In the genomic region with DNA sequence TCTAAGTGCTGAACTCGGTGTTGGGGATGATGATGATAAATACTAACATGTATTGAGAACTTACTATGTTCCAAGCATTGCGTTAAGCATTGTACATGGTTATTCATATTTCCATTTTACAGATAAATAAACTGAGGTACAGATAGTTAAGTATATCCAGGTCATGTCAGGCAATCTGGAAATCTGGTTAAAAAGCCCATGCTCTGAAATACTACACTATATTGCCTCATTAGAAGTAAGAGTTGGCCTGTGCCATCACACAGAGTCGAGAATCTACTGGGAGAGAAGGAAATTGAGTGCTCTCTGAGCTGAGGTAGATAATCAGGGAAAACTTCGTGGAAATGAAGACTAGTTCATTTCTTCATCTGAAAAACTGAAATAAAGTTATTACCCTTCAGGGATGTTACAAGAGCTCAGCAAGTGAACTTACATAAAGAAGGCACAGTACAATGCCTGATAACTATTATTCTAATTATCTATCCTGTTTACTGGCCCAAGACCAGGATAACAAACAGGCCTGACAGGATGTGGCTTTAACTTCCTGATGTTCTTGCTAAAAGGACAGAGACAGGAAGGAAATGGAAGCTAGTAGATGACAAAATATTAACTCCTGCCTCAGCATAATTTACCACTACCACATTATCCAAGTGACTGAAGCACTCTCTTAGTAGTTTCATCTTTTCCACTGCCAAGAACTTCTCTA, we compare ENCODE assay signal across 10 cellular contexts.
DNase-seq lines count a peak whose midpoint lies in the region; ATAC-seq and TF ChIP-seq lines count a peak whose summit lies in the region.
"Had no signal": no experiment of that assay in that cellular context is flagged by ENCODE, and none has a peak within 500 bp of the region (broad histone marks: within the 10 kb centered on the region; RNA-seq: fewer than 3 reads in every experiment).

No MANE protein-coding gene starts in this region.

- ATAC-seq in CD4-positive, CD25-positive, alpha-beta regulatory T cell (ENCODE audit: low read depth in 2 of 2): no peak
- ATAC-seq in HG03139 (IDR thresholded peaks at IDR 0.05; ENCODE audit: unreplicated experiment) (peak; percentile 63), HG02981 (IDR thresholded peaks at IDR 0.05; ENCODE audit: unreplicated experiment) (no peak), body of pancreas (no peak)
- peak; percentile 36 for ATAC-seq in activated naive CD8-positive, alpha-beta T cell treated with anti-CD3 and anti-CD28 coated beads, Interleukin-2, amount 50 U/mL, for 24 hours
- ATAC-seq: Panc1 had no signal

- no peak overlapping the region for H3K27ac ChIP-seq in CD4-positive, CD25-positive, alpha-beta regulatory T cell (ENCODE audit: insufficient read depth, low read length, poor library complexity, severe bottlenecking)
- H3K27ac ChIP-seq in body of pancreas: peak overlapping the region in 1 of 4 donors; percentile 41

- no peaks in the 10 kb centered on the region for H3K27me3 ChIP-seq in CD4-positive, CD25-positive, alpha-beta regulatory T cell (ENCODE audit: control insufficient read depth, insufficient read depth, low read length)
- no peaks in the 10 kb centered on the region for H3K27me3 ChIP-seq in body of pancreas

- TF ChIP-seq POLR2A in body of pancreas (IDR thresholded peaks at IDR 0.05): no peak

- H3K9me3 ChIP-seq in CD4-positive, CD25-positive, alpha-beta regulatory T cell (ENCODE audit: control insufficient read depth in 2 of 2, low read length in 2 of 2): no peaks in the 10 kb centered on the region
- no peaks in the 10 kb centered on the region for H3K9me3 ChIP-seq in body of pancreas

- intact Hi-C loops in body of pancreas (cut with DNase I): no loop called here

- H3K9me3 Mint-ChIP-seq in CD4-positive, CD25-positive, alpha-beta regulatory T cell: no peaks in the 10 kb centered on the region
- no peaks in the 10 kb centered on the region for H3K9me3 Mint-ChIP-seq in activated naive CD8-positive, alpha-beta T cell treated with anti-CD3 and anti-CD28 coated beads, Interleukin-2, amount 50 U/mL, for 24 hours
- H3K9me3 Mint-ChIP-seq: nephron had no signal

- DNase-seq in CD4-positive, CD25-positive, alpha-beta regulatory T cell: peak in 1 of 3 donors; percentile 51
- DNase-seq in activated naive CD8-positive, alpha-beta T cell treated with anti-CD3 and anti-CD28 coated beads, Interleukin-2, amount 50 U/mL, for 24 hours: no peak
- peak; percentile 54 to 86 for DNase-seq in lung microvascular endothelial cell (ENCODE audit: low read depth in 2 of 2)
- DNase-seq in NCI-H69 (lab: John Stamatoyannopoulos, UW): no peak
- DNase-seq in body of pancreas: no peak
- DNase-seq in activated gamma-delta T cell treated with Interleukin-2 at 50 U/mL for 16 hours: no peak

- peaks cover 41% of the 10 kb centered on the region for H3K36me3 ChIP-seq in CD4-positive, CD25-positive, alpha-beta regulatory T cell (ENCODE audit: control insufficient read depth, insufficient read depth, low read length)
- peaks cover 2 to 6% of the 10 kb centered on the region in 2 donors for H3K36me3 ChIP-seq in body of pancreas (replicated peaks in 1 of 2; ENCODE audit: insufficient read depth in 1 of 2, low read depth in 2 of 2)

- peak overlapping the region; percentile 65 for H3K4me3 ChIP-seq in CD4-positive, CD25-positive, alpha-beta regulatory T cell (ENCODE audit: low read depth, low read length)
- H3K4me3 ChIP-seq in body of pancreas: no peak overlapping the region

- TF ChIP-seq CTCF in body of pancreas (IDR thresholded peaks at IDR 0.05): no peak

- peaks cover 23 to 35% (median 28%) of the 10 kb centered on the region in 4 donors for H3K4me1 Mint-ChIP-seq in CD4-positive, CD25-positive, alpha-beta regulatory T cell
- H3K4me1 Mint-ChIP-seq in activated naive CD8-positive, alpha-beta T cell treated with anti-CD3 and anti-CD28 coated beads, Interleukin-2, amount 50 U/mL, for 24 hours: peaks cover 21% of the 10 kb centered on the region
- H3K4me1 Mint-ChIP-seq: nephron had no signal

- H3K27ac Mint-ChIP-seq in CD4-positive, CD25-positive, alpha-beta regulatory T cell: peak overlapping the region; percentile 48 to 71 (median 50)
- peak overlapping the region; percentile 62 for H3K27ac Mint-ChIP-seq in activated naive CD8-positive, alpha-beta T cell treated with anti-CD3 and anti-CD28 coated beads, Interleukin-2, amount 50 U/mL, for 24 hours

- H3K27me3 Mint-ChIP-seq in CD4-positive, CD25-positive, alpha-beta regulatory T cell: no peaks in the 10 kb centered on the region
- H3K27me3 Mint-ChIP-seq in activated naive CD8-positive, alpha-beta T cell treated with anti-CD3 and anti-CD28 coated beads, Interleukin-2, amount 50 U/mL, for 24 hours: no peaks in the 10 kb centered on the region

- H3K36me3 Mint-ChIP-seq in CD4-positive, CD25-positive, alpha-beta regulatory T cell: peaks cover 25% of the 10 kb centered on the region
- peaks cover 36% of the 10 kb centered on the region for H3K36me3 Mint-ChIP-seq in activated naive CD8-positive, alpha-beta T cell treated with anti-CD3 and anti-CD28 coated beads, Interleukin-2, amount 50 U/mL, for 24 hours (ENCODE audit: low read depth)

- 75 to 80% methylated on average over 4 of the region's 4 CpGs for WGBS in body of pancreas, 2 donors

- peaks cover 15% of the 10 kb centered on the region for H3K4me1 ChIP-seq in CD4-positive, CD25-positive, alpha-beta regulatory T cell (ENCODE audit: control insufficient read depth, insufficient read depth, low read length, poor library complexity, severe bottlenecking)
- no peaks in the 10 kb centered on the region for H3K4me1 ChIP-seq in body of pancreas

- peak overlapping the region; percentile 52 to 63 (median 61) for H3K4me3 Mint-ChIP-seq in CD4-positive, CD25-positive, alpha-beta regulatory T cell
- no peak overlapping the region for H3K4me3 Mint-ChIP-seq in activated naive CD8-positive, alpha-beta T cell treated with anti-CD3 and anti-CD28 coated beads, Interleukin-2, amount 50 U/mL, for 24 hours
- H3K4me3 Mint-ChIP-seq: nephron had no signal

Comparison
In these comparisons a context has a peak if more than half of its experiments do, and no peak if none do; other contexts are left out.
1. ATAC-seq: peak in HG03139 (single experiment) and activated naive CD8-positive, alpha-beta T cell treated with anti-CD3 and anti-CD28 coated beads, Interleukin-2, amount 50 U/mL, for 24 hours (single experiment); none in CD4-positive, CD25-positive, alpha-beta regulatory T cell (0 of 2), HG02981 (single experiment) and body of pancreas (single experiment).
2. DNase-seq: peak in lung microvascular endothelial cell (2 of 2); none in activated naive CD8-positive, alpha-beta T cell treated with anti-CD3 and anti-CD28 coated beads, Interleukin-2, amount 50 U/mL, for 24 hours (single experiment), NCI-H69 (single experiment), body of pancreas (0 of 4) and activated gamma-delta T cell treated with Interleukin-2 at 50 U/mL for 16 hours (single experiment).